Comparison of ENCODE assay signal across 2 cellular contexts in genomic region chr15:45197512-45197911, GRCh38.
TF ChIP-seq lines count a peak whose summit lies in the region.

No MANE protein-coding gene starts in this region.

TF ChIP-seq in SK-N-SH, 30 proteins besides CTCF, POLR2A, EP300 and RAD21 (continued from another document):
- TF ChIP-seq IRF3 (IDR thresholded peaks at IDR 0.05; ENCODE audit: low read depth, low read length) (no peak), SMC3 (IDR thresholded peaks at IDR 0.05; ENCODE audit: low read depth, low read length) (no peak), ELF1 (IDR thresholded peaks at IDR 0.05) (no peak), POLR2AphosphoS5 (IDR thresholded peaks at IDR 0.05; ENCODE audit: low read depth, low read length) (no peak), GABPA (IDR thresholded peaks at IDR 0.05; ENCODE audit: low read depth) (no peak), MXI1 (IDR thresholded peaks at IDR 0.05; ENCODE audit: low read depth, low read length) (no peak)

TF ChIP-seq in SK-N-SH treated with all-trans-retinoic acid at 6 μM for 48 hours, 23 proteins besides CTCF, POLR2A, EP300 and RAD21 (continued from another document):
- TF ChIP-seq POU6F1 (CRISPR knock-in tag; IDR thresholded peaks at IDR 0.05; ENCODE audit: borderline replicate concordance, low read depth) (no peak), TCF4 (CRISPR knock-in tag; IDR thresholded peaks at IDR 0.05; ENCODE audit: borderline replicate concordance) (no peak), OSR1 (CRISPR knock-in tag; IDR thresholded peaks at IDR 0.05) (no peak), SNAI2 (CRISPR knock-in tag; IDR thresholded peaks at IDR 0.05) (no peak), CSDC2 (CRISPR knock-in tag; IDR thresholded peaks at IDR 0.05) (no peak)
TF ChIP-seq in SK-N-SH treated with all-trans-retinoic acid at 6 μM for 48 hours: peak in this region for 0.
